In genomic region chr15:72319985-72320671, GRCh38 we compare ENCODE assay signal across 8 cellular contexts. TPM values are rescaled to one million over a fixed set of nuclear protein-coding genes. Genes with fewer than 3 reads are reported as not detected.
DNase-seq lines count a peak whose midpoint lies in the region; ATAC-seq and TF ChIP-seq lines count a peak whose summit lies in the region.

Gene CELF6, minus strand, starts transcription at chr15:72320157. Its CDS starts 283 bp downstream, at chr15:72319874.

- H3K27me3 ChIP-seq in CD4-positive, alpha-beta memory T cell (ENCODE audit: insufficient read depth, low read length) = no peaks in the 10 kb centered on the region
- H3K27me3 ChIP-seq in adipocyte (replicated peaks; ENCODE audit: control insufficient read depth, insufficient read depth, low read length) = peaks cover 14% of the 10 kb centered on the region
- H3K27me3 ChIP-seq in tibial artery = no peaks in the 10 kb centered on the region

- peak; percentile 77 to 95 (median 80) for DNase-seq in CD4-positive, alpha-beta memory T cell
- DNase-seq in NCI-H1048 (lab: John Stamatoyannopoulos, UW) (peak; percentile 83), T-cell (peak; percentile 26 to 84 (median 72)), adipocyte (ENCODE audit: low read depth) (peak; percentile 83), cardiac septum (ENCODE audit: low spot score) (peak; percentile 93), pons (ENCODE audit: low spot score) (peak; percentile 59), tibial artery (peak; percentile 58 to 75)

- H3K9me3 ChIP-seq in CD4-positive, alpha-beta memory T cell (ENCODE audit: control insufficient read depth in 1 of 2, low read length in 2 of 2) = no peaks in the 10 kb centered on the region
- H3K9me3 ChIP-seq in adipocyte (ENCODE audit: control insufficient read depth, low read length) (peaks cover 12% of the 10 kb centered on the region), tibial artery (no peaks in the 10 kb centered on the region)

- H3K36me3 ChIP-seq in CD4-positive, alpha-beta memory T cell (ENCODE audit: insufficient read depth, low read length) = no peaks in the 10 kb centered on the region
- H3K36me3 ChIP-seq in adipocyte (ENCODE audit: control insufficient read depth, insufficient read depth, low read length, severe bottlenecking) (peaks cover 4% of the 10 kb centered on the region), tibial artery (peaks cover 0 to 6% (median 0%) of the 10 kb centered on the region in 3 donors)

- intact Hi-C loops in CD4-positive, alpha-beta memory T cell (cut with micrococcal nuclease) = loop anchor here (1.0 to 10.0 kb wide), 3 partner anchors 48 to 365 kb away; partner anchors contain the start of genes ARIH1, BBS4, HIGD2B and PARP6
- intact Hi-C loops in cardiac septum (cut with DNase I) = no loop called here
- intact Hi-C loops in tibial artery (cut with DNase I; ENCODE audit: low total_unique reads) = no loop called here

- H3K9ac ChIP-seq in adipocyte (ENCODE audit: low read length) = peak within 1 kb of the TSS; percentile 2

- H3K9me3 Mint-ChIP-seq in CD4-positive, alpha-beta memory T cell = peaks cover 0 to 11% (median 7%) of the 10 kb centered on the region in 8 donors
- peaks cover 3 to 10% (median 4%) of the 10 kb centered on the region in 3 donors for H3K9me3 Mint-ChIP-seq in T-cell

- H3K4me1 ChIP-seq in CD4-positive, alpha-beta memory T cell (ENCODE audit: insufficient read depth, low read length) = peaks cover 15% of the 10 kb centered on the region
- H3K4me1 ChIP-seq in adipocyte (ENCODE audit: control insufficient read depth, insufficient read depth, low read length) (peaks cover 3% of the 10 kb centered on the region), tibial artery (peaks cover 0 to 14% (median 13%) of the 10 kb centered on the region in 4 donors)

- POLR2A ChIA-PET in CD4-positive, alpha-beta memory T cell (lab: Charles Lee; ENCODE audit: partially characterized antibody) = interaction anchor here (0.9 kb wide), 1 partner anchor 56 kb away, joined by 4 read pairs; the partner anchor contains the start of gene HEXA
- POLR2A ChIA-PET in T-cell (lab: Charles Lee) = interaction anchor here (0.5 to 0.7 kb wide), 2 partner anchors 19 to 32 kb away, joined by 4 read pairs; no protein-coding TSS in a partner anchor

- peaks cover 10 to 12% of the 10 kb centered on the region in 2 donors for H3K36me3 Mint-ChIP-seq in CD4-positive, alpha-beta memory T cell
- peaks cover 10% of the 10 kb centered on the region for H3K36me3 Mint-ChIP-seq in T-cell

- peak within 1 kb of the TSS; percentile 70 to 92 (median 87) for H3K4me3 Mint-ChIP-seq in CD4-positive, alpha-beta memory T cell
- H3K4me3 Mint-ChIP-seq in T-cell = peak within 1 kb of the TSS; percentile 80 to 85 (median 81)

- ATAC-seq in GM21576 (IDR thresholded peaks at IDR 0.05; ENCODE audit: unreplicated experiment) = peak; percentile 55
- peak; percentile 73 to 87 (median 74) for ATAC-seq in T-cell (replicated peaks in 1 of 4)

- peak within 1 kb of the TSS; percentile 44 for H3K27ac ChIP-seq in CD4-positive, alpha-beta memory T cell (ENCODE audit: low read depth, low read length)
- no peak within 1 kb of the TSS for H3K27ac ChIP-seq in tibial artery

- CTCF ChIA-PET in CD4-positive, alpha-beta memory T cell (lab: Charles Lee; ENCODE audit: partially characterized antibody) = no interaction called here
- CTCF ChIA-PET in T-cell (lab: Charles Lee) = interaction anchor here in 1 of 2 donors (0.8 kb wide), 1 partner anchor 14 kb away, joined by 4 read pairs; no protein-coding TSS in a partner anchor

- H3K27me3 Mint-ChIP-seq in CD4-positive, alpha-beta memory T cell = no peaks in the 10 kb centered on the region
- no peaks in the 10 kb centered on the region for H3K27me3 Mint-ChIP-seq in T-cell

- H3K27ac Mint-ChIP-seq in CD4-positive, alpha-beta memory T cell = peak within 1 kb of the TSS; percentile 90 to 97 (median 92)
- H3K27ac Mint-ChIP-seq in T-cell = peak within 1 kb of the TSS; percentile 12 to 50

- H3K4me3 ChIP-seq in CD4-positive, alpha-beta memory T cell (ENCODE audit: low read length in 2 of 2) = peak within 1 kb of the TSS; percentile 29 to 59
- peak within 1 kb of the TSS; percentile 81 for H3K4me3 ChIP-seq in adipocyte (ENCODE audit: low read length)
- peak within 1 kb of the TSS; percentile 44 to 55 for H3K4me3 ChIP-seq in tibial artery

- no peak for TF ChIP-seq CTCF in tibial artery (IDR thresholded peaks at IDR 0.05)

- peaks cover 21 to 32% (median 25%) of the 10 kb centered on the region in 4 donors for H3K4me1 Mint-ChIP-seq in CD4-positive, alpha-beta memory T cell
- peaks cover 20 to 30% (median 20%) of the 10 kb centered on the region in 3 donors for H3K4me1 Mint-ChIP-seq in T-cell

RNA-seq across cellular contexts. Expression of gene CELF6, which starts in this region (rescaled TPM):
- 1 to 10 TPM; 2.6 to 4.9 TPM for total RNA-seq in CD4-positive, alpha-beta memory T cell
- polyA plus RNA-seq in CD4-positive, alpha-beta memory T cell = not detected
- total RNA-seq in T-cell = 1 to 10 TPM; 1.8 to 5.6 (median 3.0) TPM
- total RNA-seq in cardiac septum = 0.70 TPM

Comparison
In these comparisons a context has a peak if more than half of its experiments do, and no peak if none do; other contexts are left out.
1. Peak in DNase-seq in cardiac septum; RNA of the gene not detected or under 1 TPM.